ENCODE assay signal across 9 cellular contexts in the genomic region with DNA sequence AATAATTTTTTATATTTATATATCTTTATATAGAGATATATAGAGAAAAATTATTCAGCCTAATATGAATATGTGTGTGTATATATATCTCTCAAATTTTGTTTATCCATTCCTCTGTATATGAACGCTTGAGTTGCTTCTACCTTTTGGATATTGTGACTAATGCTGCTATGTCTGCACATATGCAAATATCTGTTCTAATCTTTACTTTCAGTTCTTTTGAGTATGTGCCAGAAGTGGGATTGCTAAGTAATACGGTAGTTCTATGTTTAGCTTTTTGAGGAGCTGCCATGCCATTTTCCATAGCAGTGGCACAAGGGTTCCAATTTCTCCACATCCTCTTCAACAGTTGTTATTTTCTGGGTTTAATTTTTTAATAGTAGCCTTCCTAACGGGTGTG.
DNase-seq lines count a peak whose midpoint lies in the region; ATAC-seq and TF ChIP-seq lines count a peak whose summit lies in the region.
"Had no signal": no experiment of that assay in that cellular context is flagged by ENCODE, and none has a peak within 500 bp of the region (broad histone marks: within the 10 kb centered on the region; RNA-seq: fewer than 3 reads in every experiment).

No MANE protein-coding gene starts in this region.

- H3K36me3 ChIP-seq in testis (ENCODE audit: low read depth, missing control alignments), result no peaks in the 10 kb centered on the region
- H3K36me3 ChIP-seq in gastrocnemius medialis, result no peaks in the 10 kb centered on the region
- H3K36me3 ChIP-seq in hepatocyte (replicated peaks; ENCODE audit: insufficient read depth, low read depth), result no peaks in the 10 kb centered on the region

- peak; percentile 37 to 42 for DNase-seq in cardiac fibroblast (ENCODE audit: low read depth in 2 of 2)
- DNase-seq in testis, result no peak
- no peak for DNase-seq in gastrocnemius medialis
- DNase-seq in stimulated activated CD4-positive, alpha-beta T cell treated with anti-CD3 and anti-CD28 coated beads, Interleukin-4, amount 100 ng/mL, for 1 hour, result no peak
- DNase-seq in hepatocyte (ENCODE audit: low spot score), result no peak
- DNase-seq: NCI-H1436 had no signal

- WGBS in testis, 2 donors, result 70 to 77% methylated on average over 3 of the region's 3 CpGs
- 69% methylated on average over 3 of the region's 3 CpGs for WGBS in hepatocyte (ENCODE audit: low lambda C conversion rate, missing lambda C conversion rate)

- no peak for TF ChIP-seq POLR2A in testis (IDR thresholded peaks at IDR 0.05)
- TF ChIP-seq POLR2A in gastrocnemius medialis (IDR thresholded peaks at IDR 0.05), result no peak

- H3K4me2 ChIP-seq in hepatocyte, result no peak overlapping the region

- no peak overlapping the region for H2AFZ ChIP-seq in hepatocyte

- no peaks in the 10 kb centered on the region for H3K9me3 ChIP-seq in testis
- no peaks in the 10 kb centered on the region for H3K9me3 ChIP-seq in gastrocnemius medialis
- no peaks in the 10 kb centered on the region for H3K9me3 ChIP-seq in hepatocyte (ENCODE audit: low read depth)

- H3K27ac ChIP-seq in testis (no peak overlapping the region), gastrocnemius medialis (no peak overlapping the region), hepatocyte (no peak overlapping the region)

- H3K4me3 ChIP-seq in cardiac fibroblast (replicated peaks in 1 of 2; ENCODE audit: low read depth in 2 of 2, low read length in 2 of 2) (no peak overlapping the region), testis (no peak overlapping the region), gastrocnemius medialis (peak overlapping the region in 1 of 4 donors; percentile 7), hepatocyte (no peak overlapping the region)

- ATAC-seq in GM18508 (IDR thresholded peaks at IDR 0.05; ENCODE audit: insufficient read depth, unreplicated experiment) (peak; percentile 92), GM21390 (IDR thresholded peaks at IDR 0.05; ENCODE audit: unreplicated experiment) (peak; percentile 80), HG03354 (IDR thresholded peaks at IDR 0.05; ENCODE audit: poor library complexity, severe bottlenecking, unreplicated experiment) (peak; percentile 93), gastrocnemius medialis (no peak)

- no peaks in the 10 kb centered on the region for H3K27me3 ChIP-seq in testis
- H3K27me3 ChIP-seq in gastrocnemius medialis, result no peaks in the 10 kb centered on the region
- no peaks in the 10 kb centered on the region for H3K27me3 ChIP-seq in hepatocyte

- intact Hi-C loops in testis (cut with DNase I; ENCODE audit: low total_unique reads), result no loop called here
- intact Hi-C loops in gastrocnemius medialis (cut with DNase I; ENCODE audit: low total_unique reads), result no loop called here

- H3K9me2 ChIP-seq in hepatocyte (replicated peaks; ENCODE audit: insufficient read depth), result no peaks in the 10 kb centered on the region

- no peak for TF ChIP-seq CTCF in cardiac fibroblast (IDR thresholded peaks at IDR 0.05; ENCODE audit: low read depth, low read length)
- TF ChIP-seq CTCF in testis (IDR thresholded peaks at IDR 0.05), result no peak
- TF ChIP-seq CTCF in gastrocnemius medialis (IDR thresholded peaks at IDR 0.05 in 4 of 5, conservative IDR thresholded peaks at IDR 0.05 in 1 of 5), result no peak
- no peak for TF ChIP-seq CTCF in hepatocyte (IDR thresholded peaks at IDR 0.05; ENCODE audit: poor library complexity)

- no peaks in the 10 kb centered on the region for H3K79me2 ChIP-seq in hepatocyte

- in situ Hi-C loops in gastrocnemius medialis (cut with MboI; ENCODE audit: low sequenced_read_pairs in 4 of 4), result no loop called here

- H3K4me1 ChIP-seq in testis (peaks cover 7% of the 10 kb centered on the region), gastrocnemius medialis (peaks cover 0 to 7% of the 10 kb centered on the region in 2 donors), hepatocyte (ENCODE audit: insufficient read depth) (no peaks in the 10 kb centered on the region)

- no peaks in the 10 kb centered on the region for H4K20me1 ChIP-seq in hepatocyte (ENCODE audit: insufficient read depth, poor library complexity, severe bottlenecking)

Comparison
In these comparisons a context has a peak if more than half of its experiments do, and no peak if none do; other contexts are left out.
1. ATAC-seq: peak in GM18508 (single experiment), GM21390 (single experiment) and HG03354 (single experiment); none in gastrocnemius medialis (0 of 2).
2. DNase-seq: peak in cardiac fibroblast (2 of 2); none in testis (single experiment), gastrocnemius medialis (0 of 2), stimulated activated CD4-positive, alpha-beta T cell treated with anti-CD3 and anti-CD28 coated beads, Interleukin-4, amount 100 ng/mL, for 1 hour (single experiment) and hepatocyte (single experiment).